1 cellular context compared by ENCODE assay signal in the genomic region with DNA sequence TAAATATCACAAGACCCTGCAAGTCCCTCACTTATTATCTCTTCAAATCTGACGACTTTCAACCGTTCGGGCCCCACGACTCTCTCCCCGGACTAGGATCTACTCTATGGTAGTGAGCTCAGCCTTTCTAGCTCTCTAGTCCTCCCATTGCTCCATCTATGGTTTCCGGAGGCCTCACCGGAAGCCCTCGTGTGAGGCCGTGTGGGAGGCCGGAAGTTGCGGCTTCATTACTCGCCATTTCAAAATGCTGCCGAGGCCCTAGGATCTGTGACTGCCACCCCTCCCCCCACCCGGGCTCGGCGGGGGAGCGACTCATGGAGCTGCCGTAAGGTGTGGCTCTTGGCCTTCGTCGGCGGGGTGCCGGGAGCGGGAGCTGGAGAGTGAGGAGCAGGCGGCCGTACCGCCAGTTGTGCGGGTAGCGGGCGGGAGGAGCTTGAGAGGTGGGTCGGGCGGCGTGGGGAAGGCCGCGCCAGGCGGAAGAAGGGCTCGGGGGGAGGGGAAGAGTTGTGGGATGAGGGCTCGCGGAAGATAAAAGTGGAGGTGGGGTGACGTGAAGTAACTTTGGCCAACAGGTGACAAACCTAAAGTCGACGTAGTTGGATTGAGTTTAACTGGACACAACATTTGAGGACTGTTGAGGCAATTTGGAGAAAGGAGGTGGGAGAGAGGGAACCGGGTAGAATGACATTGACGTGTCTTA.
A peak's percentile ranks its signal among the peaks of the same experiment; 100 is the strongest.
TF ChIP-seq lines count a peak whose summit lies in the region.

A gene with protein sequence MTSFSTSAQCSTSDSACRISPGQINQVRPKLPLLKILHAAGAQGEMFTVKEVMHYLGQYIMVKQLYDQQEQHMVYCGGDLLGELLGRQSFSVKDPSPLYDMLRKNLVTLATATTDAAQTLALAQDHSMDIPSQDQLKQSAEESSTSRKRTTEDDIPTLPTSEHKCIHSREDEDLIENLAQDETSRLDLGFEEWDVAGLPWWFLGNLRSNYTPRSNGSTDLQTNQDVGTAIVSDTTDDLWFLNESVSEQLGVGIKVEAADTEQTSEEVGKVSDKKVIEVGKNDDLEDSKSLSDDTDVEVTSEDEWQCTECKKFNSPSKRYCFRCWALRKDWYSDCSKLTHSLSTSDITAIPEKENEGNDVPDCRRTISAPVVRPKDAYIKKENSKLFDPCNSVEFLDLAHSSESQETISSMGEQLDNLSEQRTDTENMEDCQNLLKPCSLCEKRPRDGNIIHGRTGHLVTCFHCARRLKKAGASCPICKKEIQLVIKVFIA (plus strand): TSS at position 227 of the 700 bp plus-strand sequence. CDS start 9,113 bp downstream, outside the sequence.

TF ChIP-seq in HEK293, 187 proteins besides CTCF, POLR2A, EP300 and RAD21 (continued from another document):
- no peak for TF ChIP-seq ZNF112 (tag by site-specific recombination; IDR thresholded peaks at IDR 0.05)
- TF ChIP-seq ZNF138 (tag by site-specific recombination; IDR thresholded peaks at IDR 0.05; ENCODE audit: borderline replicate concordance), result 0 out of 2 replicates have a peak, but pooled peaks have one; percentile 68
- TF ChIP-seq ZNF654 (tag by site-specific recombination; IDR thresholded peaks at IDR 0.05; ENCODE audit: low read depth), result no peak
- TF ChIP-seq, protein P1, sequence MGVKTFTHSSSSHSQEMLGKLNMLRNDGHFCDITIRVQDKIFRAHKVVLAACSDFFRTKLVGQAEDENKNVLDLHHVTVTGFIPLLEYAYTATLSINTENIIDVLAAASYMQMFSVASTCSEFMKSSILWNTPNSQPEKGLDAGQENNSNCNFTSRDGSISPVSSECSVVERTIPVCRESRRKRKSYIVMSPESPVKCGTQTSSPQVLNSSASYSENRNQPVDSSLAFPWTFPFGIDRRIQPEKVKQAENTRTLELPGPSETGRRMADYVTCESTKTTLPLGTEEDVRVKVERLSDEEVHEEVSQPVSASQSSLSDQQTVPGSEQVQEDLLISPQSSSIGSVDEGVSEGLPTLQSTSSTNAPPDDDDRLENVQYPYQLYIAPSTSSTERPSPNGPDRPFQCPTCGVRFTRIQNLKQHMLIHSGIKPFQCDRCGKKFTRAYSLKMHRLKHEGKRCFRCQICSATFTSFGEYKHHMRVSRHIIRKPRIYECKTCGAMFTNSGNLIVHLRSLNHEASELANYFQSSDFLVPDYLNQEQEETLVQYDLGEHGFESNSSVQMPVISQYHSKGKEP (tag by site-specific recombination; IDR thresholded peaks at IDR 0.05), result no peak
- no peak for TF ChIP-seq ZNF416 (tag by site-specific recombination; IDR thresholded peaks at IDR 0.05)
- TF ChIP-seq ZNF354C (tag by site-specific recombination; IDR thresholded peaks at IDR 0.05; ENCODE audit: borderline replicate concordance, low read depth), result no peak
- TF ChIP-seq MEIS1 (CRISPR knock-in tag; IDR thresholded peaks at IDR 0.05; ENCODE audit: borderline replicate concordance), result no peak; the same call in 1 of the 2 replicates
- TF ChIP-seq, protein P2, sequence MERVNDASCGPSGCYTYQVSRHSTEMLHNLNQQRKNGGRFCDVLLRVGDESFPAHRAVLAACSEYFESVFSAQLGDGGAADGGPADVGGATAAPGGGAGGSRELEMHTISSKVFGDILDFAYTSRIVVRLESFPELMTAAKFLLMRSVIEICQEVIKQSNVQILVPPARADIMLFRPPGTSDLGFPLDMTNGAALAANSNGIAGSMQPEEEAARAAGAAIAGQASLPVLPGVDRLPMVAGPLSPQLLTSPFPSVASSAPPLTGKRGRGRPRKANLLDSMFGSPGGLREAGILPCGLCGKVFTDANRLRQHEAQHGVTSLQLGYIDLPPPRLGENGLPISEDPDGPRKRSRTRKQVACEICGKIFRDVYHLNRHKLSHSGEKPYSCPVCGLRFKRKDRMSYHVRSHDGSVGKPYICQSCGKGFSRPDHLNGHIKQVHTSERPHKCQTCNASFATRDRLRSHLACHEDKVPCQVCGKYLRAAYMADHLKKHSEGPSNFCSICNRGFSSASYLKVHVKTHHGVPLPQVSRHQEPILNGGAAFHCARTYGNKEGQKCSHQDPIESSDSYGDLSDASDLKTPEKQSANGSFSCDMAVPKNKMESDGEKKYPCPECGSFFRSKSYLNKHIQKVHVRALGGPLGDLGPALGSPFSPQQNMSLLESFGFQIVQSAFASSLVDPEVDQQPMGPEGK (tag by site-specific recombination; IDR thresholded peaks at IDR 0.05), result peak; percentile 95
- TF ChIP-seq, protein P3, sequence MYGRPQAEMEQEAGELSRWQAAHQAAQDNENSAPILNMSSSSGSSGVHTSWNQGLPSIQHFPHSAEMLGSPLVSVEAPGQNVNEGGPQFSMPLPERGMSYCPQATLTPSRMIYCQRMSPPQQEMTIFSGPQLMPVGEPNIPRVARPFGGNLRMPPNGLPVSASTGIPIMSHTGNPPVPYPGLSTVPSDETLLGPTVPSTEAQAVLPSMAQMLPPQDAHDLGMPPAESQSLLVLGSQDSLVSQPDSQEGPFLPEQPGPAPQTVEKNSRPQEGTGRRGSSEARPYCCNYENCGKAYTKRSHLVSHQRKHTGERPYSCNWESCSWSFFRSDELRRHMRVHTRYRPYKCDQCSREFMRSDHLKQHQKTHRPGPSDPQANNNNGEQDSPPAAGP (tag by site-specific recombination; IDR thresholded peaks at IDR 0.05), result peak; percentile 89; the same call in 1 of the 2 replicates
- no peak for TF ChIP-seq ZNF529 (tag by site-specific recombination; IDR thresholded peaks at IDR 0.05; ENCODE audit: insufficient replicate concordance)
- TF ChIP-seq, protein P4, sequence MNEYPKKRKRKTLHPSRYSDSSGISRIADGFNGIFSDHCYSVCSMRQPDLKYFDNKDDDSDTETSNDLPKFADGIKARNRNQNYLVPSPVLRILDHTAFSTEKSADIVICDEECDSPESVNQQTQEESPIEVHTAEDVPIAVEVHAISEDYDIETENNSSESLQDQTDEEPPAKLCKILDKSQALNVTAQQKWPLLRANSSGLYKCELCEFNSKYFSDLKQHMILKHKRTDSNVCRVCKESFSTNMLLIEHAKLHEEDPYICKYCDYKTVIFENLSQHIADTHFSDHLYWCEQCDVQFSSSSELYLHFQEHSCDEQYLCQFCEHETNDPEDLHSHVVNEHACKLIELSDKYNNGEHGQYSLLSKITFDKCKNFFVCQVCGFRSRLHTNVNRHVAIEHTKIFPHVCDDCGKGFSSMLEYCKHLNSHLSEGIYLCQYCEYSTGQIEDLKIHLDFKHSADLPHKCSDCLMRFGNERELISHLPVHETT (tag by site-specific recombination; IDR thresholded peaks at IDR 0.05), result peak; percentile 78
- TF ChIP-seq, protein P5, sequence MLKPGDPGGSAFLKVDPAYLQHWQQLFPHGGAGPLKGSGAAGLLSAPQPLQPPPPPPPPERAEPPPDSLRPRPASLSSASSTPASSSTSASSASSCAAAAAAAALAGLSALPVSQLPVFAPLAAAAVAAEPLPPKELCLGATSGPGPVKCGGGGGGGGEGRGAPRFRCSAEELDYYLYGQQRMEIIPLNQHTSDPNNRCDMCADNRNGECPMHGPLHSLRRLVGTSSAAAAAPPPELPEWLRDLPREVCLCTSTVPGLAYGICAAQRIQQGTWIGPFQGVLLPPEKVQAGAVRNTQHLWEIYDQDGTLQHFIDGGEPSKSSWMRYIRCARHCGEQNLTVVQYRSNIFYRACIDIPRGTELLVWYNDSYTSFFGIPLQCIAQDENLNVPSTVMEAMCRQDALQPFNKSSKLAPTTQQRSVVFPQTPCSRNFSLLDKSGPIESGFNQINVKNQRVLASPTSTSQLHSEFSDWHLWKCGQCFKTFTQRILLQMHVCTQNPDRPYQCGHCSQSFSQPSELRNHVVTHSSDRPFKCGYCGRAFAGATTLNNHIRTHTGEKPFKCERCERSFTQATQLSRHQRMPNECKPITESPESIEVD (tag by site-specific recombination; IDR thresholded peaks at IDR 0.05), result no peak; the same call in 1 of the 2 replicates
- peak; percentile 48 for TF ChIP-seq ZBTB21 (tag by site-specific recombination; IDR thresholded peaks at IDR 0.05)
- TF ChIP-seq ZNF571 (tag by site-specific recombination; IDR thresholded peaks at IDR 0.05), result no peak
- no peak for TF ChIP-seq ZNF548 (tag by site-specific recombination; IDR thresholded peaks at IDR 0.05)
- peak; percentile 91 for TF ChIP-seq SP7 (tag by site-specific recombination; IDR thresholded peaks at IDR 0.05)
- peak; percentile 59; the same call in 1 of the 2 replicates for TF ChIP-seq ZNF624 (tag by site-specific recombination; IDR thresholded peaks at IDR 0.05)
- peak; percentile 53; the same call in 1 of the 2 replicates for TF ChIP-seq ZNF223 (tag by site-specific recombination; IDR thresholded peaks at IDR 0.05)
- TF ChIP-seq, protein P6, sequence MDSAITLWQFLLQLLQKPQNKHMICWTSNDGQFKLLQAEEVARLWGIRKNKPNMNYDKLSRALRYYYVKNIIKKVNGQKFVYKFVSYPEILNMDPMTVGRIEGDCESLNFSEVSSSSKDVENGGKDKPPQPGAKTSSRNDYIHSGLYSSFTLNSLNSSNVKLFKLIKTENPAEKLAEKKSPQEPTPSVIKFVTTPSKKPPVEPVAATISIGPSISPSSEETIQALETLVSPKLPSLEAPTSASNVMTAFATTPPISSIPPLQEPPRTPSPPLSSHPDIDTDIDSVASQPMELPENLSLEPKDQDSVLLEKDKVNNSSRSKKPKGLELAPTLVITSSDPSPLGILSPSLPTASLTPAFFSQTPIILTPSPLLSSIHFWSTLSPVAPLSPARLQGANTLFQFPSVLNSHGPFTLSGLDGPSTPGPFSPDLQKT (IDR thresholded peaks at IDR 0.05; ENCODE audit: borderline replicate concordance, low read depth, low read length), result peak; percentile 56; the same call in 1 of the 2 replicates
- TF ChIP-seq SP3 (tag by site-specific recombination; IDR thresholded peaks at IDR 0.05), result peak; percentile 83
- TF ChIP-seq ZNF311 (tag by site-specific recombination; IDR thresholded peaks at IDR 0.05; ENCODE audit: borderline replicate concordance), result no peak
- TF ChIP-seq, protein P7, sequence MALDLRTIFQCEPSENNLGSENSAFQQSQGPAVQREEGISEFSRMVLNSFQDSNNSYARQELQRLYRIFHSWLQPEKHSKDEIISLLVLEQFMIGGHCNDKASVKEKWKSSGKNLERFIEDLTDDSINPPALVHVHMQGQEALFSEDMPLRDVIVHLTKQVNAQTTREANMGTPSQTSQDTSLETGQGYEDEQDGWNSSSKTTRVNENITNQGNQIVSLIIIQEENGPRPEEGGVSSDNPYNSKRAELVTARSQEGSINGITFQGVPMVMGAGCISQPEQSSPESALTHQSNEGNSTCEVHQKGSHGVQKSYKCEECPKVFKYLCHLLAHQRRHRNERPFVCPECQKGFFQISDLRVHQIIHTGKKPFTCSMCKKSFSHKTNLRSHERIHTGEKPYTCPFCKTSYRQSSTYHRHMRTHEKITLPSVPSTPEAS (tag by site-specific recombination; IDR thresholded peaks at IDR 0.05), result peak; percentile 41; the same call in 1 of the 2 replicates
TF ChIP-seq in HEK293: peak in this region for 92.
